Comparison of ENCODE assay signal across 19 cellular contexts in the genomic region with DNA sequence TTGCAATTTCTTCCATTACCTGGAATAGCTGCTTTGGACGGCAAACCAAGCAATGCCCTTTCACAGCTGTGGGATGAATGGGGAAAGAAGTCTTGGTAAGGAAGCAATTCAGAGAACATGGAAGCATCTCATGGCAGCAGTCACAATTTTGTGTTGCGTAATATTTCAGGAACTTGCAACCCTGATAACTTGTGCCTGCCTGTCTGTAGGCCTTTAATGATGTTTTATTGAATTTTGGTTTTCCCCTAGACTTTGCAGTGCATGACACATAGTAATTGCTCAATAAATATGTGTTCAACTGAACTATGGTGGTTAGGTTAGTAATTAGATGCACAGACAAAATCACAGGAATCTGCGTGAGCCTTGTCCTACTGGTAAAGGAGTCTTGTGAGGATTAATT.
"Had no signal": no experiment of that assay in that cellular context is flagged by ENCODE, and none has a peak within 500 bp of the region (broad histone marks: within the 10 kb centered on the region; RNA-seq: fewer than 3 reads in every experiment).

No MANE protein-coding gene starts in this region.

- H3K27ac Mint-ChIP-seq: activated T-cell treated with anti-CD3 and anti-CD28 coated beads, Interleukin-2, amount 50 U/mL, for 72 hours; T-helper 1 cell treated with Interleukin-12 subunit alpha and Interleukin-12 subunit beta and Interleukin-4 antibody, amounts not matched to agents 30 μg/mL and 1 μg/mL, for 36 hours had no signal

- H3K27me3 ChIP-seq: transverse colon, uterus had no signal

- DNase-seq: activated CD4-positive, CD25-positive, alpha-beta regulatory T cell treated with anti-CD3 and anti-CD28 coated beads, Interleukin-2, amount 50 U/mL, for 72 hours; activated effector memory CD4-positive, alpha-beta T cell treated with anti-CD3 and anti-CD28 coated beads, Interleukin-2, amount 50 U/mL, for 16 hours; activated naive CD4-positive, alpha-beta T cell treated with anti-CD3 and anti-CD28 coated beads, Interleukin-2, amount 50 U/mL, for 16 hours; activated T-cell treated with anti-CD3 and anti-CD28 coated beads, Interleukin-2, amount 50 U/mL, for 72 hours; effector CD4-positive, alpha-beta T cell; foreskin fibroblast; glutamatergic neuron; hippocampal formation; left colon; lower lobe of right lung; posterior cingulate gyrus; retina; stimulated activated CD8-positive, alpha-beta memory T cell treated with anti-CD3 and anti-CD28 coated beads, Interleukin-4, amount 100 ng/mL, for 48 hours; stimulated activated naive CD4-positive, alpha-beta T cell; transverse colon; uterus had no signal

- H3K4me3 ChIP-seq: lower lobe of right lung, transverse colon, uterus had no signal

- H3K36me3 ChIP-seq: lower lobe of right lung, transverse colon, uterus had no signal

- H3K9me3 ChIP-seq: lower lobe of right lung, transverse colon, uterus had no signal

- H3K9me3 Mint-ChIP-seq: activated T-cell treated with anti-CD3 and anti-CD28 coated beads, Interleukin-2, amount 50 U/mL, for 72 hours; nephron; T-helper 1 cell treated with Interleukin-12 subunit alpha and Interleukin-12 subunit beta and Interleukin-4 antibody, amounts not matched to agents 30 μg/mL and 1 μg/mL, for 36 hours had no signal

- H3K4me1 ChIP-seq: lower lobe of right lung, transverse colon, uterus had no signal

- H3K4me3 Mint-ChIP-seq: activated T-cell treated with anti-CD3 and anti-CD28 coated beads, Interleukin-2, amount 50 U/mL, for 72 hours; nephron; T-helper 1 cell treated with Interleukin-12 subunit alpha and Interleukin-12 subunit beta and Interleukin-4 antibody, amounts not matched to agents 30 μg/mL and 1 μg/mL, for 36 hours had no signal

- ATAC-seq: activated T-cell treated with anti-CD3 and anti-CD28 coated beads, Interleukin-2, amount 50 U/mL, for 72 hours; left colon; lower lobe of right lung had no signal

- FAIRE-seq: astrocyte had no signal

- H3K27ac ChIP-seq: lower lobe of right lung, transverse colon, uterus had no signal
